In genomic region chr11:74008373-74009229, GRCh38 we compare ENCODE assay signal across 14 cellular contexts. TPM values are rescaled to one million over a fixed set of nuclear protein-coding genes. Genes with fewer than 3 reads are reported as not detected.
DNase-seq lines count a peak whose midpoint lies in the region; ATAC-seq and TF ChIP-seq lines count a peak whose summit lies in the region.
"Had no signal": no experiment of that assay in that cellular context is flagged by ENCODE, and none has a peak within 500 bp of the region (broad histone marks: within the 10 kb centered on the region; RNA-seq: fewer than 3 reads in every experiment).

A gene with protein sequence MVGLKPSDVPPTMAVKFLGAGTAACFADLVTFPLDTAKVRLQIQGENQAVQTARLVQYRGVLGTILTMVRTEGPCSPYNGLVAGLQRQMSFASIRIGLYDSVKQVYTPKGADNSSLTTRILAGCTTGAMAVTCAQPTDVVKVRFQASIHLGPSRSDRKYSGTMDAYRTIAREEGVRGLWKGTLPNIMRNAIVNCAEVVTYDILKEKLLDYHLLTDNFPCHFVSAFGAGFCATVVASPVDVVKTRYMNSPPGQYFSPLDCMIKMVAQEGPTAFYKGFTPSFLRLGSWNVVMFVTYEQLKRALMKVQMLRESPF (minus strand): TSS chr11:74009085. CDS start chr11:74007042, 2,043 bp downstream.

- H3K9me3 ChIP-seq in WERI-Rb-1 (ENCODE audit: severe bottlenecking) (no peaks in the 10 kb centered on the region), heart left ventricle (no peaks in the 10 kb centered on the region)
- H3K9me3 ChIP-seq: MG63 had no signal

- no peak for TF ChIP-seq CTCF in WERI-Rb-1 (IDR thresholded peaks at IDR 0.05; ENCODE audit: low read depth, low read length)
- no peak for TF ChIP-seq CTCF in heart left ventricle (IDR thresholded peaks at IDR 0.05)

- peak within 1 kb of the TSS; percentile 67 for H3K27ac Mint-ChIP-seq in activated CD4-positive, alpha-beta T cell treated with anti-CD3 and anti-CD28 coated beads, Interleukin-2, amount 10 ng/mL, durations not matched to agents 7 days and 5 days
- H3K27ac Mint-ChIP-seq: type B pancreatic cell had no signal

- no peak within 1 kb of the TSS for H3K4me3 Mint-ChIP-seq in activated CD4-positive, alpha-beta T cell treated with anti-CD3 and anti-CD28 coated beads, Interleukin-2, amount 10 ng/mL, durations not matched to agents 7 days and 5 days
- H3K4me3 Mint-ChIP-seq: type B pancreatic cell had no signal

- H3K4me3 ChIP-seq in WERI-Rb-1 (ENCODE audit: low read depth, low read length) (no peak within 1 kb of the TSS), heart left ventricle (no peak within 1 kb of the TSS)
- H3K4me3 ChIP-seq: MG63 had no signal

- TF ChIP-seq POLR2A in heart left ventricle (IDR thresholded peaks at IDR 0.05) = no peak

- no peaks in the 10 kb centered on the region for H3K27me3 Mint-ChIP-seq in activated CD4-positive, alpha-beta T cell treated with anti-CD3 and anti-CD28 coated beads, Interleukin-2, amount 10 ng/mL, durations not matched to agents 7 days and 5 days
- H3K27me3 Mint-ChIP-seq: type B pancreatic cell had no signal

- WGBS in heart left ventricle, 4 donors = 55 to 65% (median 59%) methylated on average over 9 of the region's 9 CpGs

- DNase-seq in activated CD4-positive, alpha-beta T cell treated with anti-CD3 and anti-CD28 coated beads, Interleukin-2, amount 10 ng/mL, durations not matched to agents 7 days and 5 days = no peak
- DNase-seq in activated CD4-positive, alpha-beta T cell treated with anti-CD3 and anti-CD28 coated beads, Interleukin-2, amount 50 U/mL, for 48 hours = no peak
- DNase-seq in WERI-Rb-1 (no peak), heart left ventricle (no peak), HEK293T (ENCODE audit: extremely low spot score) (no peak), DMS114 treated with DMSO at 0.1 percent for 48 hours (lab: John Stamatoyannopoulos, UW; ENCODE audit: unreplicated experiment) (no peak)
- peak; percentile 38 for DNase-seq in stimulated activated CD8-positive, alpha-beta memory T cell treated with anti-CD3 and anti-CD28 coated beads, Interleukin-4, amount 100 ng/mL, for 48 hours
- no peak for DNase-seq in NK-92 treated with Interleukin-12 subunit alpha and Interleukin-12 subunit beta, amount 100 ng/mL, for 24 hours (lab: John Stamatoyannopoulos, UW)
- DNase-seq: MG63, NCI-H748 treated with DMSO at 0.1 percent for 48 hours, SHP77 treated with DMSO at 0.1 percent for 48 hours had no signal

- intact Hi-C loops in heart left ventricle (cut with DNase I) = no loop called here

- H3K27ac ChIP-seq in WERI-Rb-1 (peak within 1 kb of the TSS; percentile 55; the same call in 1 of the 2 replicates), heart left ventricle (peak within 1 kb of the TSS in 8 of 12 donors; percentile 8 to 69 (median 30))
- H3K27ac ChIP-seq: HL-60 had no signal

- peaks cover 26% of the 10 kb centered on the region for H3K36me3 Mint-ChIP-seq in activated CD4-positive, alpha-beta T cell treated with anti-CD3 and anti-CD28 coated beads, Interleukin-2, amount 10 ng/mL, durations not matched to agents 7 days and 5 days (ENCODE audit: low read depth)

- H3K9me3 Mint-ChIP-seq in activated CD4-positive, alpha-beta T cell treated with anti-CD3 and anti-CD28 coated beads, Interleukin-2, amount 10 ng/mL, durations not matched to agents 7 days and 5 days = no peaks in the 10 kb centered on the region
- H3K9me3 Mint-ChIP-seq: type B pancreatic cell had no signal

- H3K36me3 ChIP-seq in WERI-Rb-1 (peaks cover 12% of the 10 kb centered on the region), heart left ventricle (peaks cover 0 to 20% (median 5%) of the 10 kb centered on the region in 9 donors)
- H3K36me3 ChIP-seq: MG63 had no signal

- H3K4me1 ChIP-seq in heart left ventricle = peaks cover 0 to 55% (median 13%) of the 10 kb centered on the region in 12 donors

- H3K27me3 ChIP-seq in WERI-Rb-1 (ENCODE audit: insufficient read depth, low read depth, severe bottlenecking) = no peaks in the 10 kb centered on the region
- no peaks in the 10 kb centered on the region for H3K27me3 ChIP-seq in heart left ventricle
- H3K27me3 ChIP-seq: MG63 had no signal

- POLR2A ChIA-PET in activated CD4-positive, alpha-beta T cell treated with anti-CD3 and anti-CD28 coated beads, Interleukin-2, amount 10 ng/mL, durations not matched to agents 7 days and 5 days (lab: Charles Lee) = interaction anchor here (0.7 to 1.5 kb wide), 2 partner anchors 13 to 29 kb away, joined by 3 read pairs; no protein-coding TSS in a partner anchor
- POLR2A ChIA-PET in HEK293T (lab: Yijun Ruan, JAX) = no interaction called here

- CTCF ChIA-PET in activated CD4-positive, alpha-beta T cell treated with anti-CD3 and anti-CD28 coated beads, Interleukin-2, amount 10 ng/mL, durations not matched to agents 7 days and 5 days (lab: Charles Lee) = interaction anchor here (0.9 to 1.6 kb wide), 3 partner anchors 10 to 11 kb away, joined by 3 to 5 read pairs (median 4); no protein-coding TSS in a partner anchor
- CTCF ChIA-PET in HEK293T (lab: Yijun Ruan, JAX) = no interaction called here

- peak; percentile 13 to 59 (median 40) for ATAC-seq in heart left ventricle
- ATAC-seq: activated CD4-positive, CD25-positive, alpha-beta regulatory T cell treated with anti-CD3 and anti-CD28 coated beads, Interleukin-2, amount 50 U/mL, for 24 hours had no signal

- peaks cover 75% of the 10 kb centered on the region for H3K4me1 Mint-ChIP-seq in activated CD4-positive, alpha-beta T cell treated with anti-CD3 and anti-CD28 coated beads, Interleukin-2, amount 10 ng/mL, durations not matched to agents 7 days and 5 days

TF ChIP-seq in HEK293T, 16 proteins besides CTCF, POLR2A, EP300 and RAD21:
- TF ChIP-seq L3MBTL2 (conservative IDR thresholded peaks at IDR 0.05) = no peak
- no peak for TF ChIP-seq ELF4 (IDR thresholded peaks at IDR 0.05)
- no peak for TF ChIP-seq CTBP1 (IDR thresholded peaks at IDR 0.05; ENCODE audit: borderline replicate concordance)
- no peak for TF ChIP-seq ARNT (IDR thresholded peaks at IDR 0.05)
- no peak for TF ChIP-seq HDGF (IDR thresholded peaks at IDR 0.05; ENCODE audit: borderline replicate concordance)
- no peak for TF ChIP-seq NFRKB (IDR thresholded peaks at IDR 0.05)
TF ChIP-seq in HEK293T: peak in this region for 0.

RNA-seq across cellular contexts. Expression of the gene that starts here (rescaled TPM):
- 1 to 10 TPM; 2.5 to 3.2 TPM for total RNA-seq in activated CD4-positive, alpha-beta T cell treated with anti-CD3 and anti-CD28 coated beads, Interleukin-2, amount 10 ng/mL, durations not matched to agents 7 days and 5 days
- total RNA-seq in heart left ventricle = 1 to 10 TPM in 8 of 9 donors, under 1 TPM in 1; 0.50 to 8.3 (median 1.7) TPM
- polyA plus RNA-seq in heart left ventricle = 1 to 10 TPM; 1.4 to 1.7 TPM
